In the genomic region with DNA sequence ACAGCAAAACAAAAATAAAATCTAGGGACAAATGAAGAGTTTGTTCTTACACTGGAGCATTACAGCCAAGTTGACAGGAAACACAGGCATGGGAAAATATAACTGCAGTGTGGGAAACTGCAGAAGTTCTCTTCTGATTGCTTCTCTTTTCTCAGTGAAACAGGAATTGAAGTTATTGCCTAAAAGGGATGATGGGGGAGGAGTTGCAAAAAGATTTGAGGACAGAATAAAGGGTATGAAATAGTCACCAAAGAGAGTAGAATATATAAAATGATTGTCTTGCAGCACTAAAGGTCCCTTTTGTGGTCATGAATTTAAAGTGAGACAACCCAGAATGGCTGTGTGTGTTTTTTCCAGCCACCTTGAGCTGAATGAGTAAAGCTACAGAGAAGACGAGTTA, we compare ENCODE assay signal across 1 cellular context.
TF ChIP-seq lines count a peak whose summit lies in the region.

No MANE protein-coding gene starts in this region.

TF ChIP-seq in SK-N-SH, 30 proteins besides CTCF, POLR2A, EP300 and RAD21 (continued from another document):
- TF ChIP-seq USF1 (IDR thresholded peaks at IDR 0.05; ENCODE audit: borderline replicate concordance, low read depth) (no peak), SMC3 (IDR thresholded peaks at IDR 0.05; ENCODE audit: low read depth, low read length) (no peak), TCF12 (IDR thresholded peaks at IDR 0.05) (no peak), ELF1 (IDR thresholded peaks at IDR 0.05) (no peak), POLR2AphosphoS5 (IDR thresholded peaks at IDR 0.05; ENCODE audit: low read depth, low read length) (no peak)
- TF ChIP-seq, protein P1, sequence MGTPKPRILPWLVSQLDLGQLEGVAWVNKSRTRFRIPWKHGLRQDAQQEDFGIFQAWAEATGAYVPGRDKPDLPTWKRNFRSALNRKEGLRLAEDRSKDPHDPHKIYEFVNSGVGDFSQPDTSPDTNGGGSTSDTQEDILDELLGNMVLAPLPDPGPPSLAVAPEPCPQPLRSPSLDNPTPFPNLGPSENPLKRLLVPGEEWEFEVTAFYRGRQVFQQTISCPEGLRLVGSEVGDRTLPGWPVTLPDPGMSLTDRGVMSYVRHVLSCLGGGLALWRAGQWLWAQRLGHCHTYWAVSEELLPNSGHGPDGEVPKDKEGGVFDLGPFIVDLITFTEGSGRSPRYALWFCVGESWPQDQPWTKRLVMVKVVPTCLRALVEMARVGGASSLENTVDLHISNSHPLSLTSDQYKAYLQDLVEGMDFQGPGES (IDR thresholded peaks at IDR 0.05; ENCODE audit: low read depth, low read length), result no peak
